ENCODE assay signal across 33 cellular contexts in the genomic region with DNA sequence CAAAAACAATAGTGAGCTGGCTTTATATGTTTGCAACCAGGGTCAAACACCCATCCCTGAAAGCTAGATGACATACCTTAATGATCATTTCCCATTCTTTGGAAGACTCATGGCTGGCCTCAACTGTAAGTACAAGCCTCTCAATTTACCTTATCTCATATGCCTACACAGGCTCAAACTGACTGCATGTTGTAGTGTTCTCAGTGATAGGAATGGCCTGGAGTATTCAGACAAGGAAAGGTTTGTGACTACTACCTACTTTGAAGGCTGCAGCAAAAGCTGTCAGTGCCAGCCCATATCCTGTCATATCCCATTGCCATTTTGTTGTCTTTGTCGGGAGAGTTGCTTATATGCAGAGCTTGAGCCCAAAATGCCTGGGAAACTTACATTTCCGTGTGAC.
"Had no signal": no experiment of that assay in that cellular context is flagged by ENCODE, and none has a peak within 500 bp of the region (broad histone marks: within the 10 kb centered on the region; RNA-seq: fewer than 3 reads in every experiment).

No MANE protein-coding gene starts in this region.

- H3K36me3 Mint-ChIP-seq: T-cell had no signal

- H3K4me2 ChIP-seq: KMS-11, PC-9 had no signal

- H3K27me3 ChIP-seq: SJCRH30 had no signal

- H3K9me3 ChIP-seq: SJCRH30 had no signal

- H3K36me3 ChIP-seq: SJCRH30 had no signal

- DNase-seq: Karpas-422, MM.1S, NCI-H1048, NCI-H1092 treated with DMSO at 0.1 percent for 48 hours, NCI-H1105 treated with DMSO at 0.1 percent for 48 hours, NCI-H1417, NCI-H1436, NCI-H146, NCI-H1694, NCI-H187, NCI-H1930, NCI-H2029 treated with DMSO at 0.1 percent for 48 hours, NCI-H2081 treated with DMSO at 0.1 percent for 48 hours, NCI-H2107, NCI-H2171, NCI-H226, NCI-H510A, NCI-H524, NCI-H526, NCI-H69, NCI-H748 treated with DMSO at 0.1 percent for 48 hours, NCI-H82, PC-9, SHP77, SIG-M5, SJCRH30, T-cell had no signal

- H3K9ac ChIP-seq: KMS-11 had no signal

- H3K4me1 ChIP-seq: SJCRH30 had no signal

- ATAC-seq: Panc1, Right ventricle myocardium inferior, SK-N-SH treated with all-trans-retinoic acid at 6 μM for 48 hours, T-cell had no signal

- H2AFZ ChIP-seq: PC-9 had no signal

- H3K4me3 ChIP-seq: PC-9, SJCRH30, SK-N-MC had no signal

- H3K27ac Mint-ChIP-seq: T-cell had no signal

- H3K27ac ChIP-seq: KMS-11, PC-9, RWPE1, SJCRH30, SK-N-MC had no signal
